Comparison of ENCODE assay signal across 14 cellular contexts in genomic region chr5:74555991-74556390, GRCh38.
"Had no signal": no experiment of that assay in that cellular context is flagged by ENCODE, and none has a peak within 500 bp of the region (broad histone marks: within the 10 kb centered on the region; RNA-seq: fewer than 3 reads in every experiment).

No MANE protein-coding gene starts in this region.

- H3K27me3 ChIP-seq: brain microvascular endothelial cell, upper lobe of left lung had no signal

- H3K36me3 ChIP-seq: brain microvascular endothelial cell, upper lobe of left lung had no signal

- H3K4me1 ChIP-seq: psoas muscle, upper lobe of left lung had no signal

- H3K27ac ChIP-seq: brain microvascular endothelial cell, psoas muscle, upper lobe of left lung had no signal

- DNase-seq: activated T-cell treated with anti-CD3 and anti-CD28 coated beads, Interleukin-2, amount 50 U/mL, for 1 hour; brain microvascular endothelial cell; dermis blood vessel endothelial cell; glutamatergic neuron; immature natural killer cell; left colon; mucosa of descending colon; naive thymus-derived CD8-positive, alpha-beta T cell; psoas muscle; stimulated activated CD4-positive, alpha-beta T cell treated with anti-CD3 and anti-CD28 coated beads, Interleukin-12 subunit alpha, Interleukin-12 subunit beta, amount 100 ng/mL, for 4 hours; stimulated activated naive CD4-positive, alpha-beta T cell; substantia nigra; upper lobe of left lung had no signal

- H3K4me3 ChIP-seq: lung, mucosa of descending colon, psoas muscle, upper lobe of left lung had no signal

- H3K9me3 ChIP-seq: mucosa of descending colon, psoas muscle, upper lobe of left lung had no signal
